In genomic region chr19:19538077-19538764, GRCh38 we compare ENCODE assay signal across 8 cellular contexts. TPM values are rescaled to one million over a fixed set of nuclear protein-coding genes. Genes with fewer than 3 reads are reported as not detected.
A peak's percentile ranks its signal among the peaks of the same experiment; 100 is the strongest.
DNase-seq lines count a peak whose midpoint lies in the region; ATAC-seq, FAIRE-seq and TF ChIP-seq lines count a peak whose summit lies in the region.

A gene with protein sequence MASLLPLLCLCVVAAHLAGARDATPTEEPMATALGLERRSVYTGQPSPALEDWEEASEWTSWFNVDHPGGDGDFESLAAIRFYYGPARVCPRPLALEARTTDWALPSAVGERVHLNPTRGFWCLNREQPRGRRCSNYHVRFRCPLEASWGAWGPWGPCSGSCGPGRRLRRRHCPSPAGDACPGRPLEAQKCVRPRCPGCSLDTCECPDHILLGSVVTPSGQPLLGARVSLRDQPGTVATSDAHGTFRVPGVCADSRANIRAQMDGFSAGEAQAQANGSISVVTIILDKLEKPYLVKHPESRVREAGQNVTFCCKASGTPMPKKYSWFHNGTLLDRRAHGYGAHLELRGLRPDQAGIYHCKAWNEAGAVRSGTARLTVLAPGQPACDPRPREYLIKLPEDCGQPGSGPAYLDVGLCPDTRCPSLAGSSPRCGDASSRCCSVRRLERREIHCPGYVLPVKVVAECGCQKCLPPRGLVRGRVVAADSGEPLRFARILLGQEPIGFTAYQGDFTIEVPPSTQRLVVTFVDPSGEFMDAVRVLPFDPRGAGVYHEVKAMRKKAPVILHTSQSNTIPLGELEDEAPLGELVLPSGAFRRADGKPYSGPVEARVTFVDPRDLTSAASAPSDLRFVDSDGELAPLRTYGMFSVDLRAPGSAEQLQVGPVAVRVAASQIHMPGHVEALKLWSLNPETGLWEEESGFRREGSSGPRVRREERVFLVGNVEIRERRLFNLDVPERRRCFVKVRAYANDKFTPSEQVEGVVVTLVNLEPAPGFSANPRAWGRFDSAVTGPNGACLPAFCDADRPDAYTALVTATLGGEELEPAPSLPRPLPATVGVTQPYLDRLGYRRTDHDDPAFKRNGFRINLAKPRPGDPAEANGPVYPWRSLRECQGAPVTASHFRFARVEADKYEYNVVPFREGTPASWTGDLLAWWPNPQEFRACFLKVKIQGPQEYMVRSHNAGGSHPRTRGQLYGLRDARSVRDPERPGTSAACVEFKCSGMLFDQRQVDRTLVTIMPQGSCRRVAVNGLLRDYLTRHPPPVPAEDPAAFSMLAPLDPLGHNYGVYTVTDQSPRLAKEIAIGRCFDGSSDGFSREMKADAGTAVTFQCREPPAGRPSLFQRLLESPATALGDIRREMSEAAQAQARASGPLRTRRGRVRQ (plus strand): TSS chr19:19538265. CDS start chr19:19538350, 85 bp downstream.

- no peaks in the 10 kb centered on the region for H3K36me3 ChIP-seq in K562 (ENCODE audit: control insufficient read depth, insufficient read depth, low read length)
- H3K36me3 ChIP-seq in lower lobe of right lung, result no peaks in the 10 kb centered on the region
- no peaks in the 10 kb centered on the region for H3K36me3 ChIP-seq in transverse colon

- no peak within 1 kb of the TSS for H2AFZ ChIP-seq in K562 (ENCODE audit: low read depth, low read length)

- FAIRE-seq in K562 (lab: Jason Lieb, UNC), result no peak

- H3K4me3 ChIP-seq in K562 (no peak within 1 kb of the TSS), lower lobe of right lung (peak within 1 kb of the TSS; percentile 37), transverse colon (peak within 1 kb of the TSS in 2 of 4 donors; percentile 26 to 39)

- 75% methylated on average over 21 of the region's 56 CpGs for WGBS in K562 (ENCODE audit: insufficient coverage, low coverage, missing lambda C conversion rate)
- 10% methylated on average over 17 of the region's 56 CpGs; no CpG with 5 or more reads in 1 of the 2 donors for WGBS in transverse colon (ENCODE audit: low coverage in 1 of 2), 2 donors

- no peak within 1 kb of the TSS for H3K9ac ChIP-seq in K562 (ENCODE audit: insufficient read depth in 1 of 2, low read depth in 2 of 2, low read length in 2 of 2)

- intact Hi-C loops in K562 (cut with micrococcal nuclease), result no loop called here
- intact Hi-C loops in lower lobe of right lung (cut with DNase I), result no loop called here
- intact Hi-C loops in transverse colon (cut with DNase I; ENCODE audit: low total_unique reads), result loop anchor here (10.0 kb wide), 1 partner anchor 417 kb away; no protein-coding TSS in a partner anchor

- peak; percentile 30 for DNase-seq in DMS79 treated with DMSO at 0.1 percent for 48 hours (lab: John Stamatoyannopoulos, UW)
- peak; percentile 23 for DNase-seq in NCI-H2171 (lab: John Stamatoyannopoulos, UW)
- peak in 2 of 4 experiments; percentile 48 to 53 for DNase-seq in K562 (ENCODE audit: extremely low read depth in 1 of 4, low spot score in 3 of 4)
- DNase-seq in lower lobe of right lung, result peak; percentile 60
- DNase-seq in transverse colon, result peak; percentile 41
- DNase-seq in UCSD-AML1 (lab: John Stamatoyannopoulos, UW; ENCODE audit: unreplicated experiment), result no peak

- H3K9me3 ChIP-seq in K562 (replicated peaks; ENCODE audit: control insufficient read depth, insufficient read depth, low read depth, low read length) (no peaks in the 10 kb centered on the region; the same call in 1 of the 2 replicates), lower lobe of right lung (no peaks in the 10 kb centered on the region), transverse colon (no peaks in the 10 kb centered on the region)

- H3K79me2 ChIP-seq in K562 (ENCODE audit: control insufficient read depth, insufficient read depth, low read length), result no peaks in the 10 kb centered on the region

- CTCF ChIA-PET in K562 (lab: Yijun Ruan, JAX; ENCODE audit: low intra/inter-chr PET ratio), result no interaction called here

- no peak for TF ChIP-seq RAD21 in K562 (CRISPR knock-in tag; conservative IDR thresholded peaks at IDR 0.05 in 1 of 2, IDR thresholded peaks at IDR 0.05 in 1 of 2)

- H4K20me1 ChIP-seq in K562 (replicated peaks; ENCODE audit: control insufficient read depth, insufficient read depth, low read length), result no peaks in the 10 kb centered on the region

- no peaks in the 10 kb centered on the region for H3K9me1 ChIP-seq in K562 (ENCODE audit: control insufficient read depth, insufficient read depth, low read length)

- ATAC-seq in K562 (no peak), lower lobe of right lung (peak; percentile 13 to 39), HG02973 (IDR thresholded peaks at IDR 0.05; ENCODE audit: unreplicated experiment) (no peak), HG02798 (IDR thresholded peaks at IDR 0.05; ENCODE audit: poor library complexity, unreplicated experiment) (no peak)

- H3K27me3 ChIP-seq in K562 (ENCODE audit: control insufficient read depth in 2 of 2, insufficient read depth in 2 of 2, low read length in 2 of 2), result no peaks in the 10 kb centered on the region
- peaks cover 59% of the 10 kb centered on the region for H3K27me3 ChIP-seq in lower lobe of right lung (ENCODE audit: low read depth)
- H3K27me3 ChIP-seq in transverse colon, result peaks cover 66% of the 10 kb centered on the region

- TF ChIP-seq EP300 in K562 (IDR thresholded peaks at IDR 0.05; ENCODE audit: low read length) (no peak), transverse colon (IDR thresholded peaks at IDR 0.05; ENCODE audit: low read depth) (no peak)

- POLR2A ChIA-PET in K562 (lab: Yijun Ruan, JAX), result no interaction called here

- H3K4me1 ChIP-seq in K562 (replicated peaks in 1 of 2; ENCODE audit: control insufficient read depth in 2 of 2, insufficient read depth in 2 of 2, low read length in 2 of 2) (peaks cover 2 to 55% of the 10 kb centered on the region in 2 experiments; a peak in 2 of 5 replicates), lower lobe of right lung (peaks cover 23% of the 10 kb centered on the region), transverse colon (peaks cover 16 to 35% (median 27%) of the 10 kb centered on the region in 4 donors)

- no peak for TF ChIP-seq POLR2A in K562 (conservative IDR thresholded peaks at IDR 0.05)
- TF ChIP-seq POLR2A in transverse colon (IDR thresholded peaks at IDR 0.05), result no peak

- TF ChIP-seq CTCF in K562 (IDR thresholded peaks at IDR 0.05 in 2 of 3, conservative IDR thresholded peaks at IDR 0.05 in 1 of 3; ENCODE audit: insufficient read depth in 2 of 3, low read depth in 1 of 3, low read length in 3 of 3) (no peak), lower lobe of right lung (IDR thresholded peaks at IDR 0.05) (no peak), transverse colon (IDR thresholded peaks at IDR 0.05) (no peak)

- BruUV-seq in K562 (replicated peaks; lab: Mats Ljungman, UMichigan), result no TSS peak

- no peak within 1 kb of the TSS for H3K4me2 ChIP-seq in K562 (ENCODE audit: insufficient read depth, low read length)

- in situ Hi-C loops in K562 (cut with MboI), result loop anchor here (25.0 kb wide), 1 partner anchor 99 kb away; the partner anchor contains the start of genes GMIP and LPAR2
- in situ Hi-C loops in transverse colon (cut with MboI; ENCODE audit: low pct_ligation_motif_present in 1 of 4, low pct_unique_long_range_greater_than_20kb in 1 of 4, low sequenced_read_pairs in 3 of 4), result loop anchor here (10.0 to 25.0 kb wide), 4 partner anchors 99 to 749 kb away; partner anchors contain the start of genes GMIP (in 3 of the 4) and LPAR2 (in 1 of the 4)

- H3K27ac ChIP-seq in K562 (ENCODE audit: extremely low read depth, low read depth, low read length), result no peak within 1 kb of the TSS
- H3K27ac ChIP-seq in lower lobe of right lung, result no peak within 1 kb of the TSS
- H3K27ac ChIP-seq in transverse colon, result no peak within 1 kb of the TSS

TF ChIP-seq in K562, 482 proteins besides CTCF, POLR2A, EP300 and RAD21:
- TF ChIP-seq POLR2G (IDR thresholded peaks at IDR 0.05; ENCODE audit: low read depth, low read length), result peak; percentile 50
- peak; percentile 92 for TF ChIP-seq ZBTB33 (CRISPR knock-in tag; IDR thresholded peaks at IDR 0.05)
- no peak for TF ChIP-seq ZKSCAN3 (CRISPR knock-in tag; IDR thresholded peaks at IDR 0.05)
- no peak for TF ChIP-seq ZNF124 (CRISPR knock-in tag; IDR thresholded peaks at IDR 0.05)
- no peak for TF ChIP-seq HIVEP1 (CRISPR knock-in tag; IDR thresholded peaks at IDR 0.05)

RNA-seq across cellular contexts. Expression of the gene that starts here (rescaled TPM):
- total RNA-seq in K562 (2011; cell fraction: chromatin; rRNA removed; ENCODE audit: low replicate concordance), result 0.09 and 0.56 TPM in 2 replicates
- total RNA-seq in K562 (2011; cell fraction: nucleolus; rRNA removed), result 0.53 and 0.67 TPM in 2 replicates
- 0.29 and 0.46 TPM in 2 replicates for total RNA-seq in K562 (2011; cell fraction: nucleoplasm; rRNA removed)
- 0.23 and 0.33 TPM in 2 replicates for total RNA-seq in K562 (2014; rRNA removed)
- total RNA-seq in K562 (2014; rRNA removed; fragmentation: Illumina TruSeq; extraction: Trizol), result 0.04 TPM in 1 of 2 replicates, not detected in the other
- 0.08 and 0.11 TPM in 2 replicates for total RNA-seq in K562 (2015; rRNA removed; fragmentation: Illumina TruSeq; extraction: Trizol)
- 0.29 and 0.35 TPM in 2 replicates for total RNA-seq in K562 (2021)
- 0.04 and 0.07 TPM in 2 replicates for polyA plus RNA-seq in K562 (2011; rRNA removed)
- 0.01 and 0.67 TPM in 2 replicates for polyA plus RNA-seq in K562 (2011; cell fraction: cytosol; rRNA removed)
- polyA plus RNA-seq in K562 (2011; cell fraction: nucleus; rRNA removed), result 0.22 and 0.77 TPM in 2 replicates
- polyA plus RNA-seq in K562 (2012), result 0.05 and 0.29 TPM in 2 replicates
- 0.04 TPM in 2 replicates for polyA plus RNA-seq in K562 (2014; fragmentation: Illumina TruSeq; extraction: Trizol)
- not detected for polyA plus RNA-seq in K562 (2014; fragmentation: Nextera tagmentation; extraction: Ambion mirVana)
- 0.05 and 0.31 TPM in 2 replicates for polyA plus RNA-seq in K562 (2014; rRNA removed)
- polyA minus RNA-seq in K562 (2011; rRNA and poly(A)+ RNA removed), result 0.14 TPM in 1 of 2 replicates, not detected in the other
- polyA minus RNA-seq in K562 (2011; cell fraction: cytosol; rRNA and poly(A)+ RNA removed), result not detected in 2 replicates
- polyA minus RNA-seq in K562 (2011; cell fraction: nucleus; rRNA and poly(A)+ RNA removed), result 0.22 and 0.27 TPM in 2 replicates
- total RNA-seq in lower lobe of right lung, result 0.12 TPM
- total RNA-seq in transverse colon, result under 1 TPM in 1 of 4 donors, not detected in 3; 0.48 TPM

Comparison
In these comparisons a context has a peak if more than half of its experiments do, and no peak if none do; other contexts are left out.
1. Peak in DNase-seq, ATAC-seq and H3K4me3 ChIP-seq in lower lobe of right lung; RNA of the gene not detected or under 1 TPM.
2. Peak in DNase-seq in transverse colon; RNA of the gene not detected or under 1 TPM.